Comparison of ENCODE assay signal across 2 cellular contexts in genomic region chr12:124809391-124809790, GRCh38.
A peak's percentile ranks its signal among the peaks of the same experiment; 100 is the strongest.
TF ChIP-seq lines count a peak whose summit lies in the region.

No MANE protein-coding gene starts in this region.

TF ChIP-seq in HepG2, 621 proteins besides CTCF, POLR2A, EP300 and RAD21:
- TF ChIP-seq ZKSCAN1 (IDR thresholded peaks at IDR 0.05; ENCODE audit: low read length) (peak; percentile 55; the same call in 1 of the 2 replicates), HNF1A (IDR thresholded peaks at IDR 0.05; ENCODE audit: low read depth) (no peak), HNF1A (CRISPR knock-in tag; IDR thresholded peaks at IDR 0.05; ENCODE audit: borderline replicate concordance) (no peak)

TF ChIP-seq in K562, 482 proteins besides CTCF, POLR2A, EP300 and RAD21:
- TF ChIP-seq TBP (optimal IDR thresholded peaks at IDR 0.05; ENCODE audit: low read depth, low read length), result no peak
- no peak for TF ChIP-seq YBX1 (IDR thresholded peaks at IDR 0.05)
- TF ChIP-seq EWSR1 (IDR thresholded peaks at IDR 0.05; ENCODE audit: borderline replicate concordance, low read depth, partially characterized antibody), result no peak
- peak; percentile 93 for TF ChIP-seq ZKSCAN1 (IDR thresholded peaks at IDR 0.05; ENCODE audit: low read depth, low read length)
- no peak for TF ChIP-seq ZNF584 (CRISPR knock-in tag; IDR thresholded peaks at IDR 0.05; ENCODE audit: low read depth)
- no peak for TF ChIP-seq ZNF518B (CRISPR knock-in tag; IDR thresholded peaks at IDR 0.05)
- no peak for TF ChIP-seq THAP12 (CRISPR knock-in tag; IDR thresholded peaks at IDR 0.05)
- TF ChIP-seq RCOR1 (IDR thresholded peaks at IDR 0.05; ENCODE audit: borderline replicate concordance in 1 of 2, low read depth in 2 of 2, low read length in 2 of 2), result no peak
